8 cellular contexts compared by ENCODE assay signal in genomic region chr10:96017227-96017687, GRCh38.
DNase-seq lines count a peak whose midpoint lies in the region; ATAC-seq lines count a peak whose summit lies in the region.

No MANE protein-coding gene starts in this region.

- ATAC-seq in central memory CD8-positive, alpha-beta T cell (replicated peaks; ENCODE audit: extremely low read depth, poor library complexity, severe bottlenecking), result peak; percentile 77
- peak; percentile 79 for ATAC-seq in stimulated activated memory B cell treated with anti-CD40 and anti-IgM and Interleukin-4, amounts not matched to agents 10 μg/mL and 1 μg/mL and 100 μg/mL, for 72 hours

- peaks cover 9% of the 10 kb centered on the region for H3K27me3 Mint-ChIP-seq in central memory CD8-positive, alpha-beta T cell
- H3K27me3 Mint-ChIP-seq in stimulated activated memory B cell treated with anti-CD40 and anti-IgM and Interleukin-4, amounts not matched to agents 10 μg/mL and 1 μg/mL and 100 μg/mL, for 72 hours, result no peaks in the 10 kb centered on the region

- H3K4me1 Mint-ChIP-seq in central memory CD8-positive, alpha-beta T cell, result peaks cover 6% of the 10 kb centered on the region
- peaks cover 7% of the 10 kb centered on the region for H3K4me1 Mint-ChIP-seq in stimulated activated memory B cell treated with anti-CD40 and anti-IgM and Interleukin-4, amounts not matched to agents 10 μg/mL and 1 μg/mL and 100 μg/mL, for 72 hours

- peak; percentile 23 for DNase-seq in NCI-H2107 treated with DMSO at 0.1 percent for 48 hours (lab: John Stamatoyannopoulos, UW; ENCODE audit: unreplicated experiment)
- no peak for DNase-seq in NCI-H2107 (lab: John Stamatoyannopoulos, UW)
- DNase-seq in HCEC 1CT, result peak; percentile 67
- DNase-seq in NCI-H1105 (lab: John Stamatoyannopoulos, UW), result peak; percentile 33
- peak; percentile 8 for DNase-seq in T follicular helper cell (ENCODE audit: low read depth)
- peak in 1 of 2 donors; percentile 17 for DNase-seq in central memory CD8-positive, alpha-beta T cell (ENCODE audit: low spot score in 2 of 2)
- DNase-seq in kidney tubule cell (ENCODE audit: low spot score), result peak; percentile 74

- no peaks in the 10 kb centered on the region for H3K36me3 Mint-ChIP-seq in central memory CD8-positive, alpha-beta T cell (ENCODE audit: insufficient read depth)
- peaks cover 6% of the 10 kb centered on the region for H3K36me3 Mint-ChIP-seq in stimulated activated memory B cell treated with anti-CD40 and anti-IgM and Interleukin-4, amounts not matched to agents 10 μg/mL and 1 μg/mL and 100 μg/mL, for 72 hours

- no peak overlapping the region for H3K4me3 Mint-ChIP-seq in central memory CD8-positive, alpha-beta T cell
- H3K4me3 Mint-ChIP-seq in stimulated activated memory B cell treated with anti-CD40 and anti-IgM and Interleukin-4, amounts not matched to agents 10 μg/mL and 1 μg/mL and 100 μg/mL, for 72 hours, result no peak overlapping the region

- no peaks in the 10 kb centered on the region for H3K9me3 Mint-ChIP-seq in central memory CD8-positive, alpha-beta T cell
- H3K9me3 Mint-ChIP-seq in stimulated activated memory B cell treated with anti-CD40 and anti-IgM and Interleukin-4, amounts not matched to agents 10 μg/mL and 1 μg/mL and 100 μg/mL, for 72 hours, result no peaks in the 10 kb centered on the region

- no peak overlapping the region for H3K27ac Mint-ChIP-seq in central memory CD8-positive, alpha-beta T cell (ENCODE audit: low read depth)
- H3K27ac Mint-ChIP-seq in stimulated activated memory B cell treated with anti-CD40 and anti-IgM and Interleukin-4, amounts not matched to agents 10 μg/mL and 1 μg/mL and 100 μg/mL, for 72 hours, result no peak overlapping the region
